ENCODE assay signal across 16 cellular contexts in the genomic region with DNA sequence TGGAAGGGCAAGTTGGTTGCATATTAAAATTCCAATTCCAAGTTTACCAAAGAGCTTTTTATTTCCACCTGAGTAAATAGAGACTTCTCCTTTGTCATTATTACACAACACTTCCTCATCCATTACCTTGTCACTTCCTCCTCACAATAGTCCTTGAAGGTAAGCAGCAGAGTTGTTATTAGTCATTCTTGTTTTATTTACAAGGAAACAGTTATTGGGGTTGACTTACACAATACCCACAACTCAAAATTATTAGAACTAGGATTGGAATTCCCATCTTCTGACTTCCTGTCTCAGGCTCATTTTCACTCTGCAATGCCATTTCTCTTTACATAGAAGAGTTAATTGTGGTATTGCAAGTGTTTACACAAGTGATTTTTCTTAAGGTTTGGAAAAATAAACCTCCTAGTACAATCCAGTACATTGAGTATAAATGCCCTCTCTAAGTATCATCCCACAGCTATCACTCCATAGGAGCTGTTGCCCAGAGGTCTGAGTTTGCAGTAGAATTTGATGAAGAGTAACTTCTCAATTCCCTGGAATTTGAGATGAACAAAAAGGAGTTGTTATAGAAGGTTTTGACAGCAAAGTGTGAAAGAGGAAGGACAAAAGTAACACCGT. TPM values are rescaled to one million over a fixed set of nuclear protein-coding genes. Genes with fewer than 3 reads are reported as not detected.
DNase-seq lines count a peak whose midpoint lies in the region; ATAC-seq, FAIRE-seq and TF ChIP-seq lines count a peak whose summit lies in the region.
"Had no signal": no experiment of that assay in that cellular context is flagged by ENCODE, and none has a peak within 500 bp of the region (broad histone marks: within the 10 kb centered on the region; RNA-seq: fewer than 3 reads in every experiment).

No MANE protein-coding gene starts in this region.

- 0% methylated on average over 1 of the region's 1 CpG for WGBS in K562 (ENCODE audit: insufficient coverage, low coverage, missing lambda C conversion rate)

- no peak overlapping the region for H3K27ac ChIP-seq in K562 (ENCODE audit: extremely low read depth, low read depth, low read length)
- H3K27ac ChIP-seq: vagina had no signal

- H3K79me2 ChIP-seq in K562 (ENCODE audit: control insufficient read depth, insufficient read depth, low read length) = no peaks in the 10 kb centered on the region

- H4K20me1 ChIP-seq in K562 (replicated peaks; ENCODE audit: control insufficient read depth, insufficient read depth, low read length) = no peaks in the 10 kb centered on the region

- no peak for FAIRE-seq in K562 (lab: Jason Lieb, UNC)
- no peak for FAIRE-seq in frontal cortex (lab: Jason Lieb, UNC)

- H3K4me2 ChIP-seq in K562 (ENCODE audit: insufficient read depth, low read length) = no peak overlapping the region

- TF ChIP-seq EP300 in K562 (IDR thresholded peaks at IDR 0.05; ENCODE audit: low read length) = no peak

- H3K27me3 ChIP-seq in K562 (ENCODE audit: control insufficient read depth in 2 of 2, insufficient read depth in 2 of 2, low read length in 2 of 2) = no peaks in the 10 kb centered on the region; a peak in 1 of 5 replicates
- H3K27me3 ChIP-seq: vagina had no signal

- no peaks in the 10 kb centered on the region for H3K4me1 ChIP-seq in K562 (replicated peaks in 1 of 2; ENCODE audit: control insufficient read depth in 2 of 2, insufficient read depth in 2 of 2, low read length in 2 of 2)
- H3K4me1 ChIP-seq: vagina had no signal

- no peak for TF ChIP-seq RAD21 in K562 (CRISPR knock-in tag; conservative IDR thresholded peaks at IDR 0.05 in 1 of 2, IDR thresholded peaks at IDR 0.05 in 1 of 2)

- H3K9me3 ChIP-seq in K562 (replicated peaks; ENCODE audit: control insufficient read depth, insufficient read depth, low read depth, low read length) = no peaks in the 10 kb centered on the region
- H3K9me3 ChIP-seq: vagina had no signal

- BruUV-seq in Calu3 (replicated peaks; lab: Mats Ljungman, UMichigan) = no TSS peak
- BruUV-seq in K562 (replicated peaks; lab: Mats Ljungman, UMichigan) = no TSS peak

- TF ChIP-seq POLR2A in K562 (conservative IDR thresholded peaks at IDR 0.05) = no peak

- no peak overlapping the region for H3K9ac ChIP-seq in K562 (ENCODE audit: insufficient read depth in 1 of 2, low read depth in 2 of 2, low read length in 2 of 2)

- no peaks in the 10 kb centered on the region for H3K27me3 Mint-ChIP-seq in Calu3 (ENCODE audit: unreplicated experiment)
- H3K27me3 Mint-ChIP-seq in T-helper 2 cell treated with Interferon-gamma antibody and Interleukin-4, amounts not matched to agents 5 μg/mL and 100 μg/mL, for 36 hours (ENCODE audit: low read depth) = peaks cover 22% of the 10 kb centered on the region
- H3K27me3 Mint-ChIP-seq: dendritic cell treated with granulocyte-macrophage colony-stimulating factor and Interleukin-4, amounts not matched to agents 40 ng/mL and 50 ng/mL, for 4 days had no signal

- H3K36me3 Mint-ChIP-seq in Calu3 (ENCODE audit: insufficient read depth, unreplicated experiment) = no peaks in the 10 kb centered on the region
- H3K36me3 Mint-ChIP-seq in T-helper 2 cell treated with Interferon-gamma antibody and Interleukin-4, amounts not matched to agents 5 μg/mL and 100 μg/mL, for 36 hours (ENCODE audit: low read depth) = no peaks in the 10 kb centered on the region

- H3K36me3 ChIP-seq in K562 (ENCODE audit: control insufficient read depth, insufficient read depth, low read length) = no peaks in the 10 kb centered on the region
- H3K36me3 ChIP-seq: vagina had no signal

- no peaks in the 10 kb centered on the region for H3K9me1 ChIP-seq in K562 (ENCODE audit: control insufficient read depth, insufficient read depth, low read length)

- no peak overlapping the region for H3K4me3 Mint-ChIP-seq in Calu3 (ENCODE audit: low read depth, unreplicated experiment)
- no peak overlapping the region for H3K4me3 Mint-ChIP-seq in T-helper 2 cell treated with Interferon-gamma antibody and Interleukin-4, amounts not matched to agents 5 μg/mL and 100 μg/mL, for 36 hours
- H3K4me3 Mint-ChIP-seq: dendritic cell treated with granulocyte-macrophage colony-stimulating factor and Interleukin-4, amounts not matched to agents 40 ng/mL and 50 ng/mL, for 4 days; stimulated activated naive CD8-positive, alpha-beta T cell treated with anti-CD3 and anti-CD28 coated beads, Interleukin-15, Interleukin-2, amounts not matched to agents 100 ng/mL and 50 ng/mL, for 24 hours had no signal

- CTCF ChIA-PET in Calu3 (lab: Charles Lee) = interaction anchor here (1.8 to 1.9 kb wide), 2 partner anchors 13 to 281 kb away, joined by 4 to 10 read pairs; no protein-coding TSS in a partner anchor
- CTCF ChIA-PET in K562 (lab: Yijun Ruan, JAX; ENCODE audit: low intra/inter-chr PET ratio) = no interaction called here

- POLR2A ChIA-PET in K562 (lab: Yijun Ruan, JAX) = no interaction called here

- H3K4me1 Mint-ChIP-seq in Calu3 (ENCODE audit: low read depth, unreplicated experiment) = peaks cover 20% of the 10 kb centered on the region
- H3K4me1 Mint-ChIP-seq in T-helper 2 cell treated with Interferon-gamma antibody and Interleukin-4, amounts not matched to agents 5 μg/mL and 100 μg/mL, for 36 hours (ENCODE audit: low read depth) = no peaks in the 10 kb centered on the region

- H3K9me3 Mint-ChIP-seq in Calu3 (ENCODE audit: low read depth, unreplicated experiment) = no peaks in the 10 kb centered on the region
- H3K9me3 Mint-ChIP-seq in T-helper 2 cell treated with Interferon-gamma antibody and Interleukin-4, amounts not matched to agents 5 μg/mL and 100 μg/mL, for 36 hours = no peaks in the 10 kb centered on the region
- H3K9me3 Mint-ChIP-seq: dendritic cell treated with granulocyte-macrophage colony-stimulating factor and Interleukin-4, amounts not matched to agents 40 ng/mL and 50 ng/mL, for 4 days; stimulated activated naive CD8-positive, alpha-beta T cell treated with anti-CD3 and anti-CD28 coated beads, Interleukin-15, Interleukin-2, amounts not matched to agents 100 ng/mL and 50 ng/mL, for 24 hours had no signal

- no peak overlapping the region for H3K4me3 ChIP-seq in LNCaP clone FGC (ENCODE audit: low read depth, low read length)
- H3K4me3 ChIP-seq in K562 = no peak overlapping the region
- H3K4me3 ChIP-seq: vagina had no signal

- intact Hi-C loops in Calu3 (cut with micrococcal nuclease; ENCODE audit: unreplicated experiment) (loop anchor here (5.0 to 10.0 kb wide), 3 partner anchors 76 to 483 kb away; no protein-coding TSS in a partner anchor), K562 (cut with micrococcal nuclease) (loop anchor here (5.0 kb wide), 3 partner anchors 481 to 1246 kb away; no protein-coding TSS in a partner anchor)

- in situ Hi-C loops in K562 (cut with MboI) = no loop called here

- peak overlapping the region; percentile 4 for H3K27ac Mint-ChIP-seq in Calu3 (ENCODE audit: unreplicated experiment)
- no peak overlapping the region for H3K27ac Mint-ChIP-seq in T-helper 2 cell treated with Interferon-gamma antibody and Interleukin-4, amounts not matched to agents 5 μg/mL and 100 μg/mL, for 36 hours
- H3K27ac Mint-ChIP-seq: dendritic cell treated with granulocyte-macrophage colony-stimulating factor and Interleukin-4, amounts not matched to agents 40 ng/mL and 50 ng/mL, for 4 days; stimulated activated naive CD8-positive, alpha-beta T cell treated with anti-CD3 and anti-CD28 coated beads, Interleukin-15, Interleukin-2, amounts not matched to agents 100 ng/mL and 50 ng/mL, for 24 hours had no signal

- no peak overlapping the region for H2AFZ ChIP-seq in K562 (ENCODE audit: low read depth, low read length)

- TF ChIP-seq CTCF in Calu3 (IDR thresholded peaks at IDR 0.05; ENCODE audit: unreplicated experiment) (no peak), LNCaP clone FGC (IDR thresholded peaks at IDR 0.05; ENCODE audit: control insufficient read depth, extremely low read depth, insufficient read depth) (no peak), K562 (IDR thresholded peaks at IDR 0.05 in 2 of 3, conservative IDR thresholded peaks at IDR 0.05 in 1 of 3; ENCODE audit: insufficient read depth in 2 of 3, low read depth in 1 of 3, low read length in 3 of 3) (no peak)

- DNase-seq in Calu3 = no peak
- peak; percentile 69 for DNase-seq in LNCaP clone FGC (ENCODE audit: low read depth)
- no peak for DNase-seq in K562 (ENCODE audit: extremely low read depth in 1 of 4, low spot score in 3 of 4)
- DNase-seq in iris pigment epithelial cell (ENCODE audit: low read depth) = peak; percentile 49
- DNase-seq in activated gamma-delta T cell treated with Interleukin-2 at 50 U/mL for 16 hours = no peak
- DNase-seq in T-helper 2 cell treated with Interferon-gamma antibody and Interleukin-4, amounts not matched to agents 5 μg/mL and 100 μg/mL, for 36 hours (ENCODE audit: low spot score) = no peak
- no peak for DNase-seq in frontal cortex (ENCODE audit: low spot score in 2 of 2)
- no peak for DNase-seq in Ammon's horn (ENCODE audit: low spot score)
- DNase-seq: activated effector memory CD4-positive, alpha-beta T cell treated with Interleukin-2 at 50 U/mL for 16 hours; DND-41; H7; NCI-H1436; occipital lobe had no signal

- no peak for ATAC-seq in K562

RNA-seq across cellular contexts. Expression of a gene that starts 28.9 kb away (rescaled TPM):
- total RNA-seq in Calu3 (2022) (15.9 and 16.2 TPM in 2 replicates), K562 (2014; rRNA removed) (26.7 and 29.6 TPM in 2 replicates), K562 (2014; rRNA removed; fragmentation: Illumina TruSeq; extraction: Trizol) (34.0 and 34.8 TPM in 2 replicates), K562 (2015; rRNA removed; fragmentation: Illumina TruSeq; extraction: Trizol) (27.3 and 32.3 TPM in 2 replicates), K562 (2021) (31.6 and 33.1 TPM in 2 replicates), frontal cortex (13.0 TPM)
- 28.0 and 73.8 TPM in 2 replicates for total RNA-seq in K562 (2011; cell fraction: chromatin; rRNA removed; ENCODE audit: low replicate concordance)
- 11.5 and 18.9 TPM in 2 replicates for total RNA-seq in K562 (2011; cell fraction: nucleolus; rRNA removed)
- 32.5 and 44.7 TPM in 2 replicates for total RNA-seq in K562 (2011; cell fraction: nucleoplasm; rRNA removed)
- polyA plus RNA-seq in K562 (2011; rRNA removed) (21.7 and 30.2 TPM in 2 replicates), K562 (2014; fragmentation: Illumina TruSeq; extraction: Trizol) (23.3 and 31.1 TPM in 2 replicates), K562 (2014; fragmentation: Nextera tagmentation; extraction: Ambion mirVana) (10 to 100 TPM; 10.7 to 13.7 TPM), K562 (2014; rRNA removed) (25.0 and 29.2 TPM in 2 replicates)
- polyA plus RNA-seq in K562 (2011; cell fraction: cytosol; rRNA removed) = 4.4 and 6.5 TPM in 2 replicates
- polyA plus RNA-seq in K562 (2011; cell fraction: nucleus; rRNA removed) = 18.8 and 19.6 TPM in 2 replicates
- polyA plus RNA-seq in K562 (2012) = 22.0 and 22.6 TPM in 2 replicates
- polyA minus RNA-seq in K562 (2011; rRNA and poly(A)+ RNA removed) = 34.4 and 42.3 TPM in 2 replicates
- 5.6 and 10.9 TPM in 2 replicates for polyA minus RNA-seq in K562 (2011; cell fraction: cytosol; rRNA and poly(A)+ RNA removed)
- polyA minus RNA-seq in K562 (2011; cell fraction: nucleus; rRNA and poly(A)+ RNA removed) = 43.5 and 72.9 TPM in 2 replicates

RNA-seq across cellular contexts. Expression of a gene that starts 48.6 kb away (rescaled TPM):
- total RNA-seq in Calu3 (2022) = 17.6 and 21.1 TPM in 2 replicates
- 19.7 and 69.6 TPM in 2 replicates for total RNA-seq in K562 (2011; cell fraction: chromatin; rRNA removed; ENCODE audit: low replicate concordance)
- total RNA-seq in K562 (2011; cell fraction: nucleolus; rRNA removed) = 13.0 and 18.7 TPM in 2 replicates
- total RNA-seq in K562 (2011; cell fraction: nucleoplasm; rRNA removed) = 31.2 and 38.1 TPM in 2 replicates
- total RNA-seq in K562 (2014; rRNA removed) = 40.0 and 42.5 TPM in 2 replicates
- 82.7 and 89.7 TPM in 2 replicates for total RNA-seq in K562 (2014; rRNA removed; fragmentation: Illumina TruSeq; extraction: Trizol)
- total RNA-seq in K562 (2015; rRNA removed; fragmentation: Illumina TruSeq; extraction: Trizol) = 78.2 and 84.3 TPM in 2 replicates
- total RNA-seq in K562 (2021) = 62.9 and 64.6 TPM in 2 replicates
- polyA plus RNA-seq in K562 (2011; rRNA removed) = 52.1 and 89.3 TPM in 2 replicates
- polyA plus RNA-seq in K562 (2011; cell fraction: cytosol; rRNA removed) = 19.4 and 26.4 TPM in 2 replicates
- 23.1 and 33.3 TPM in 2 replicates for polyA plus RNA-seq in K562 (2011; cell fraction: nucleus; rRNA removed)
- polyA plus RNA-seq in K562 (2012) = 42.7 and 53.9 TPM in 2 replicates
- 70.7 and 84.0 TPM in 2 replicates for polyA plus RNA-seq in K562 (2014; fragmentation: Illumina TruSeq; extraction: Trizol)
- polyA plus RNA-seq in K562 (2014; fragmentation: Nextera tagmentation; extraction: Ambion mirVana) = 10 to 100 TPM; 17.8 to 18.4 TPM
- polyA plus RNA-seq in K562 (2014; rRNA removed) = 56.8 and 59.1 TPM in 2 replicates
- polyA minus RNA-seq in K562 (2011; rRNA and poly(A)+ RNA removed) = 70.0 and 71.7 TPM in 2 replicates
- 17.7 and 28.9 TPM in 2 replicates for polyA minus RNA-seq in K562 (2011; cell fraction: cytosol; rRNA and poly(A)+ RNA removed)
- polyA minus RNA-seq in K562 (2011; cell fraction: nucleus; rRNA and poly(A)+ RNA removed) = 28.7 and 48.5 TPM in 2 replicates
- total RNA-seq in frontal cortex = 8.6 TPM

Comparison
In these comparisons a context has a peak if more than half of its experiments do, and no peak if none do; other contexts are left out.
1. DNase-seq: peak in LNCaP clone FGC (single experiment) and iris pigment epithelial cell (single experiment); none in Calu3 (single experiment), K562 (0 of 4), activated gamma-delta T cell treated with Interleukin-2 at 50 U/mL for 16 hours (single experiment), T-helper 2 cell treated with Interferon-gamma antibody and Interleukin-4, amounts not matched to agents 5 μg/mL and 100 μg/mL, for 36 hours (single experiment), frontal cortex (0 of 2) and Ammon's horn (single experiment).